1 cellular context compared by ENCODE assay signal in genomic region chr2:28397043-28397381, GRCh38.
TF ChIP-seq lines count a peak whose summit lies in the region.

No MANE protein-coding gene starts in this region.

TF ChIP-seq in IMR-90, 13 proteins besides CTCF, POLR2A, EP300 and RAD21:
- no peak for TF ChIP-seq CEBPB (IDR thresholded peaks at IDR 0.05; ENCODE audit: low read depth, low read length)
- TF ChIP-seq CHD1 (IDR thresholded peaks at IDR 0.05; ENCODE audit: low read depth, low read length): no peak
- no peak for TF ChIP-seq ELK1 (IDR thresholded peaks at IDR 0.05; ENCODE audit: borderline replicate concordance, low read depth, low read length)
- no peak for TF ChIP-seq NFE2L2 (IDR thresholded peaks at IDR 0.05; ENCODE audit: low read depth, low read length)
- TF ChIP-seq SMC3 (IDR thresholded peaks at IDR 0.05; ENCODE audit: low read depth, low read length): no peak
- no peak for TF ChIP-seq FOS (IDR thresholded peaks at IDR 0.05; ENCODE audit: low read depth, low read length)
- no peak for TF ChIP-seq USF2 (IDR thresholded peaks at IDR 0.05; ENCODE audit: low read depth, low read length)
- TF ChIP-seq BHLHE40 (IDR thresholded peaks at IDR 0.05; ENCODE audit: low read depth, low read length): no peak
- no peak for TF ChIP-seq RCOR1 (IDR thresholded peaks at IDR 0.05; ENCODE audit: insufficient replicate concordance, low read length)
- no peak for TF ChIP-seq MXI1 (IDR thresholded peaks at IDR 0.05; ENCODE audit: borderline replicate concordance, low read depth, low read length)
- TF ChIP-seq MAZ (IDR thresholded peaks at IDR 0.05; ENCODE audit: borderline replicate concordance, low read depth, low read length): no peak
- TF ChIP-seq MAFK (IDR thresholded peaks at IDR 0.05; ENCODE audit: low read depth, low read length): no peak
- TF ChIP-seq RFX5 (IDR thresholded peaks at IDR 0.05; ENCODE audit: low read depth, low read length): no peak
